Comparison of ENCODE assay signal across 9 cellular contexts in the genomic region with DNA sequence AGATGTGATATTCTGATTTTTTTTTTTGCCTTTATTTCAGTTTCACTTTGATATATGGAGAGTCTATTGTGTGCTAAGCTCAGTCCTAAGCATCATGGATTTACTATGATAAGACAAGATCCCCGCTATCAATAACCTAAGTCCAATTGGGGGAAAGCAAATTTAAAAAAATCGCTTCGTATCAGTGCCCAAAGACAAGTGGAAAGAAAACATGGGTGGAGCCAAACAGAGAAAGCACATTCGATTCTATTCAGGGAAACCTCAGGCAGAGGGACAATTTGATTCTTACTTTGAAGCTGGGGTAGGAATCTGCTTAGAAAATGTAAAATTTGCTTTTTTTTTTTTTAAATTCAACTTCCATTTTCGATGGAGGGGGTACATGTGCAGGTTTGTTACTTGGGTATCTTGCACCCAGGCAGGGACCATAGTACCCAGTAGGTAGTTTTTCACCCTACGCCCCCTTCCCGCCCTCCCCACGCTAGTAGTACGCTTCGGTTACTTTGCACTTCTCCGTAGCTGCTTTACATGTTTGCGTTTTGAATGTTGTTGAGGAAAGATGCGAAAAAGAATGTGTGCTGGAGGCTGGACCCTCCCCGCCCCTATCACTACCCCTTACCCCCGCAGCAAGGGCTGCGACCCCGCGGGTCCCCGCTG. TPM values are rescaled to one million over a fixed set of nuclear protein-coding genes. Genes with fewer than 3 reads are reported as not detected.
A peak's percentile ranks its signal among the peaks of the same experiment; 100 is the strongest.
DNase-seq lines count a peak whose midpoint lies in the region; ATAC-seq lines count a peak whose summit lies in the region.
"Had no signal": no experiment of that assay in that cellular context is flagged by ENCODE, and none has a peak within 500 bp of the region (broad histone marks: within the 10 kb centered on the region; RNA-seq: fewer than 3 reads in every experiment).

No MANE protein-coding gene starts in this region.

- no peaks in the 10 kb centered on the region for H3K36me3 ChIP-seq in mesendoderm (ENCODE audit: control insufficient read depth, insufficient read depth, low read length)
- no peaks in the 10 kb centered on the region for H3K36me3 ChIP-seq in aorta (ENCODE audit: control insufficient read depth in 1 of 2, insufficient read depth in 2 of 2, low read length in 1 of 2)

- no peaks in the 10 kb centered on the region for H3K79me2 ChIP-seq in mesendoderm (ENCODE audit: control insufficient read depth, insufficient read depth, low read length)

- peaks cover 5% of the 10 kb centered on the region for H3K9me3 ChIP-seq in aorta (ENCODE audit: control insufficient read depth, low read length)

- no peaks in the 10 kb centered on the region for H3K9me3 Mint-ChIP-seq in stimulated activated naive CD8-positive, alpha-beta T cell treated with anti-CD3 and anti-CD28 coated beads, Interleukin-15, Interleukin-2, amounts not matched to agents 100 ng/mL and 50 ng/mL, for 24 hours

- no CpG with 5 or more reads among the region's 19 CpGs for WGBS in mesendoderm (ENCODE audit: extremely low coverage, insufficient coverage, low lambda C conversion rate)
- WGBS in aorta, 2 donors, result 7 to 9% methylated on average over 19 of the region's 19 CpGs

- H3K79me1 ChIP-seq in mesendoderm (ENCODE audit: low read length), result peaks cover 1% of the 10 kb centered on the region

- no peak for ATAC-seq in stimulated activated naive CD8-positive, alpha-beta T cell treated with anti-CD3 and anti-CD28 coated beads, Interleukin-15, Interleukin-2, amounts not matched to agents 100 U/mL and 50 U/mL, for 24 hours
- ATAC-seq in aorta (ENCODE audit: low FRiP score) (peak; percentile 15), HG03139 (IDR thresholded peaks at IDR 0.05; ENCODE audit: unreplicated experiment) (no peak), HG02588 (IDR thresholded peaks at IDR 0.05; ENCODE audit: unreplicated experiment) (no peak), GM19324 (IDR thresholded peaks at IDR 0.05; ENCODE audit: low FRiP score, unreplicated experiment) (no peak)

- intact Hi-C loops in aorta (cut with DNase I), result no loop called here

- peak overlapping the region; percentile 83 for H3K4me3 Mint-ChIP-seq in stimulated activated naive CD8-positive, alpha-beta T cell treated with anti-CD3 and anti-CD28 coated beads, Interleukin-15, Interleukin-2, amounts not matched to agents 100 ng/mL and 50 ng/mL, for 24 hours

- peaks cover 43% of the 10 kb centered on the region for H3K27me3 Mint-ChIP-seq in stimulated activated naive CD8-positive, alpha-beta T cell treated with anti-CD3 and anti-CD28 coated beads, Interleukin-15, Interleukin-2, amounts not matched to agents 100 ng/mL and 50 ng/mL, for 24 hours

- H3K4ac ChIP-seq in mesendoderm (ENCODE audit: low read depth, low read length), result no peak overlapping the region

- H4K5ac ChIP-seq in mesendoderm (ENCODE audit: low read length), result no peak overlapping the region

- H3K4me1 ChIP-seq in mesendoderm (ENCODE audit: control insufficient read depth, low read depth, low read length) (peaks cover 3% of the 10 kb centered on the region), aorta (ENCODE audit: control insufficient read depth in 1 of 2, insufficient read depth in 2 of 2, low read length in 2 of 2) (no peaks in the 10 kb centered on the region)

- no peak overlapping the region for H2BK120ac ChIP-seq in mesendoderm (ENCODE audit: low read depth, low read length)

- H3K23ac ChIP-seq in mesendoderm (ENCODE audit: low read length), result no peak overlapping the region

- H2BK5ac ChIP-seq in mesendoderm (ENCODE audit: low read length), result no peak overlapping the region

- DNase-seq in stimulated activated naive CD8-positive, alpha-beta T cell treated with anti-CD3 and anti-CD28 coated beads, Interleukin-15, Interleukin-2, amounts not matched to agents 100 U/mL and 50 U/mL, for 24 hours, result no peak
- DNase-seq in astrocyte of the hippocampus (ENCODE audit: low read depth, low spot score) (peak; percentile 35), mesendoderm (no peak), aorta (no peak)
- DNase-seq: NCI-H446 had no signal

- H3K4me2 ChIP-seq in mesendoderm (ENCODE audit: low read length), result peak overlapping the region; percentile 84

- H2AK5ac ChIP-seq in mesendoderm (ENCODE audit: low read length), result no peak overlapping the region

- no peak overlapping the region for H3K27ac Mint-ChIP-seq in stimulated activated naive CD8-positive, alpha-beta T cell treated with anti-CD3 and anti-CD28 coated beads, Interleukin-15, Interleukin-2, amounts not matched to agents 100 ng/mL and 50 ng/mL, for 24 hours

- H3K27me3 ChIP-seq in mesendoderm (ENCODE audit: insufficient read depth, low read length, poor library complexity) (no peaks in the 10 kb centered on the region), aorta (ENCODE audit: control insufficient read depth in 1 of 2, insufficient read depth in 2 of 2, low read length in 1 of 2) (peaks cover 0 to 3% of the 10 kb centered on the region in 2 donors)

- H3K27ac ChIP-seq in mesendoderm (ENCODE audit: low read depth, low read length), result no peak overlapping the region
- H3K27ac ChIP-seq in aorta (ENCODE audit: low read depth in 1 of 2, low read length in 2 of 2), result no peak overlapping the region

- no peak overlapping the region for H2BK15ac ChIP-seq in mesendoderm (replicated peaks; ENCODE audit: low read depth)

- H3K18ac ChIP-seq in mesendoderm (ENCODE audit: low read length), result peak overlapping the region; percentile 87

- peak overlapping the region; percentile 43 for H3K56ac ChIP-seq in mesendoderm (ENCODE audit: low read length)

- peak overlapping the region; percentile 31 for H4K8ac ChIP-seq in mesendoderm (ENCODE audit: low read depth, low read length)

- H3K36me3 Mint-ChIP-seq in stimulated activated naive CD8-positive, alpha-beta T cell treated with anti-CD3 and anti-CD28 coated beads, Interleukin-15, Interleukin-2, amounts not matched to agents 100 ng/mL and 50 ng/mL, for 24 hours (ENCODE audit: low read depth), result no peaks in the 10 kb centered on the region

- H3K4me1 Mint-ChIP-seq in stimulated activated naive CD8-positive, alpha-beta T cell treated with anti-CD3 and anti-CD28 coated beads, Interleukin-15, Interleukin-2, amounts not matched to agents 100 ng/mL and 50 ng/mL, for 24 hours (ENCODE audit: low read depth), result peaks cover 14% of the 10 kb centered on the region

- H3K4me3 ChIP-seq in mesendoderm (ENCODE audit: low read length) (no peak overlapping the region), aorta (ENCODE audit: low read length in 2 of 2) (peak overlapping the region; percentile 45 to 51)

- no peak overlapping the region for H3K9ac ChIP-seq in mesendoderm (ENCODE audit: low read length)

RNA-seq across cellular contexts. Expression of gene KIF5C, which starts 12.4 kb away (rescaled TPM):
- 42.1 TPM for polyA plus RNA-seq in mesendoderm (2013, experiment 1 of 2)
- 44.9 TPM for polyA plus RNA-seq in mesendoderm (2013, experiment 2 of 2)
- total RNA-seq in aorta, result 1 to 10 TPM; 2.3 to 3.4 TPM
- polyA plus RNA-seq in aorta, result 1 to 10 TPM; 1.5 TPM
